In genomic region chrX:154019633-154020499, GRCh38 we compare ENCODE assay signal across 8 cellular contexts. TPM values are rescaled to one million over a fixed set of nuclear protein-coding genes. Genes with fewer than 3 reads are reported as not detected.
A peak's percentile ranks its signal among the peaks of the same experiment; 100 is the strongest.
DNase-seq lines count a peak whose midpoint lies in the region; ATAC-seq and TF ChIP-seq lines count a peak whose summit lies in the region.

Gene IRAK1 (minus strand): TSS chrX:154019902. CDS start chrX:154019812, 90 bp downstream.

- in situ Hi-C loops in GM18951 (cut with MboI; ENCODE audit: low sequenced_read_pairs, unreplicated experiment) (loop anchor here (25.0 kb wide), 1 partner anchor 517 kb away; the partner anchor contains the start of genes G6PD and IKBKG), transverse colon (cut with MboI; ENCODE audit: low pct_ligation_motif_present in 1 of 4, low pct_unique_long_range_greater_than_20kb in 1 of 4, low sequenced_read_pairs in 3 of 4) (no loop called here)

- H3K4me1 Mint-ChIP-seq in nephron progenitor cell: peaks cover 48% of the 10 kb centered on the region

- H3K9me3 Mint-ChIP-seq in nephron progenitor cell: peaks cover 45% of the 10 kb centered on the region

- WGBS in transverse colon (ENCODE audit: low coverage in 1 of 2), 2 donors: 54% methylated on average over 60 of the region's 96 CpGs; no CpG with 5 or more reads in 1 of the 2 donors

- no peaks in the 10 kb centered on the region for H3K9me3 ChIP-seq in BE2C
- no peaks in the 10 kb centered on the region for H3K9me3 ChIP-seq in Peyer's patch
- no peaks in the 10 kb centered on the region for H3K9me3 ChIP-seq in transverse colon

- peak within 1 kb of the TSS; percentile 66 for H3K4me3 ChIP-seq in BE2C (ENCODE audit: low read depth, low read length)
- H3K4me3 ChIP-seq in Peyer's patch: peak within 1 kb of the TSS; percentile 49 to 69 (median 62)
- H3K4me3 ChIP-seq in foreskin fibroblast (ENCODE audit: low read depth in 1 of 2, low read length in 2 of 2): peak within 1 kb of the TSS; percentile 52 to 57
- H3K4me3 ChIP-seq in transverse colon: peak within 1 kb of the TSS; percentile 43 to 67 (median 60)

- DNase-seq in BE2C (peak; percentile 65), Peyer's patch (peak; percentile 42 to 80 (median 75)), activated gamma-delta T cell treated with Interleukin-2 at 50 U/mL for 16 hours (peak; percentile 36), foreskin fibroblast (peak; percentile 66 to 86), nephron progenitor cell (peak; percentile 60), transverse colon (peak; percentile 67)

- no peaks in the 10 kb centered on the region for H3K27me3 ChIP-seq in BE2C
- no peaks in the 10 kb centered on the region for H3K27me3 ChIP-seq in Peyer's patch
- H3K27me3 ChIP-seq in transverse colon: no peaks in the 10 kb centered on the region

- intact Hi-C loops in transverse colon (cut with DNase I; ENCODE audit: low total_unique reads): no loop called here

- peaks cover 10% of the 10 kb centered on the region; the same call in 1 of the 2 replicates for H3K4me1 ChIP-seq in BE2C
- H3K4me1 ChIP-seq in Peyer's patch: no peaks in the 10 kb centered on the region
- H3K4me1 ChIP-seq in transverse colon: peaks cover 0 to 24% (median 7%) of the 10 kb centered on the region in 4 donors

- no peak for TF ChIP-seq CTCF in BE2C (IDR thresholded peaks at IDR 0.05; ENCODE audit: low read depth, low read length)
- peak in 1 of 6 experiments; percentile 6 for TF ChIP-seq CTCF in Peyer's patch (IDR thresholded peaks at IDR 0.05)
- no peak for TF ChIP-seq CTCF in foreskin fibroblast (IDR thresholded peaks at IDR 0.05; ENCODE audit: low read depth, low read length)
- TF ChIP-seq CTCF in nephron progenitor cell (IDR thresholded peaks at IDR 0.05): no peak
- no peak for TF ChIP-seq CTCF in transverse colon (IDR thresholded peaks at IDR 0.05)

- ATAC-seq in HG03280 (IDR thresholded peaks at IDR 0.05; ENCODE audit: unreplicated experiment): peak; percentile 67

- peak within 1 kb of the TSS; percentile 86 to 92 (median 88) for H3K27ac ChIP-seq in Peyer's patch
- H3K27ac ChIP-seq in transverse colon: peak within 1 kb of the TSS; percentile 92 to 96 (median 94)

- H3K36me3 ChIP-seq in BE2C (peaks cover 25% of the 10 kb centered on the region), Peyer's patch (peaks cover 0 to 25% (median 0%) of the 10 kb centered on the region in 3 donors), transverse colon (no peaks in the 10 kb centered on the region)

- H3K36me3 Mint-ChIP-seq in nephron progenitor cell (ENCODE audit: low read depth): peaks cover 5% of the 10 kb centered on the region

- H3K27me3 Mint-ChIP-seq in nephron progenitor cell (ENCODE audit: low read depth, poor library complexity): no peaks in the 10 kb centered on the region

- peak within 1 kb of the TSS; percentile 95 for H3K27ac Mint-ChIP-seq in nephron progenitor cell

- TF ChIP-seq POLR2A in GM18951 (IDR thresholded peaks at IDR 0.05; ENCODE audit: extremely low read depth, insufficient read depth, insufficient read length) (peak; percentile 73), Peyer's patch (IDR thresholded peaks at IDR 0.05) (peak in 1 of 2 donors; percentile 55), transverse colon (IDR thresholded peaks at IDR 0.05) (peak; percentile 39)

- TF ChIP-seq EP300 in transverse colon (IDR thresholded peaks at IDR 0.05; ENCODE audit: low read depth): no peak

- H3K4me3 Mint-ChIP-seq in nephron progenitor cell: peak within 1 kb of the TSS; percentile 81

RNA-seq across cellular contexts. Expression of gene IRAK1, which starts in this region (rescaled TPM):
- 348 TPM for polyA plus RNA-seq in BE2C (2012; ENCODE audit: insufficient read depth, insufficient read length, low read depth)
- total RNA-seq in Peyer's patch (100 to 1,000 TPM; 111 to 150 (median 122) TPM), transverse colon (100 to 1,000 TPM in 2 of 4 donors, 10 to 100 TPM in 2; 64.1 to 155 (median 107) TPM)

Comparison
In these comparisons a context has a peak if more than half of its experiments do, and no peak if none do; other contexts are left out.
1. Peak in every context shown above with its lines: DNase-seq, ATAC-seq, H3K4me3 ChIP-seq and H3K27ac ChIP-seq.